In genomic region chr2:3335001-3335400, GRCh38 we compare ENCODE assay signal across 26 cellular contexts.
"Had no signal": no experiment of that assay in that cellular context is flagged by ENCODE, and none has a peak within 500 bp of the region (broad histone marks: within the 10 kb centered on the region; RNA-seq: fewer than 3 reads in every experiment).

No MANE protein-coding gene starts in this region.

- H3K27ac ChIP-seq: adrenal gland had no signal

- H3K4me1 Mint-ChIP-seq: IgD-negative memory B cell, WTC11 had no signal

- H3K9me3 ChIP-seq: adrenal gland had no signal

- H3K4me3 ChIP-seq: adrenal gland had no signal

- H3K27me3 ChIP-seq: adrenal gland had no signal

- DNase-seq: activated CD4-positive, alpha-beta T cell treated with anti-CD3 and anti-CD28 coated beads for 48 hours; activated CD4-positive, alpha-beta T cell treated with anti-CD3 and anti-CD28 coated beads, Interleukin-2, amount 50 U/mL, for 4 hours; activated CD4-positive, CD25-positive, alpha-beta regulatory T cell treated with anti-CD3 and anti-CD28 coated beads, Interleukin-2, amount 50 U/mL, for 72 hours; activated CD8-positive, alpha-beta memory T cell treated with anti-CD3 and anti-CD28 coated beads, Interleukin-2, amount 50 U/mL, for 48 hours; activated CD8-positive, alpha-beta T cell treated with anti-CD3 and anti-CD28 coated beads, Interleukin-2, amount 10 ng/mL, durations not matched to agents 7 days and 5 days; activated naive CD4-positive, alpha-beta T cell treated with anti-CD3 and anti-CD28 coated beads, Interleukin-2, amount 50 U/mL, for 16 hours; activated naive CD8-positive, alpha-beta T cell treated with anti-CD3 and anti-CD28 coated beads, Interleukin-2, amount 10 ng/mL, durations not matched to agents 7 days and 5 days; activated T-cell treated with anti-CD3 and anti-CD28 coated beads, Interleukin-2, amount 50 U/mL, for 1 hour; adrenal gland; anterior cingulate cortex; KG1; NCI-H1105; NCI-H1436; NCI-H1694 treated with DMSO at 0.1 percent for 48 hours; NCI-H2029 treated with DMSO at 0.1 percent for 48 hours; NCI-H345; NCI-H510A; NCI-H526 treated with DMSO at 0.1 percent for 48 hours; NCI-H82; RPMI8226; SHP77 treated with DMSO at 0.1 percent for 48 hours; T-helper 17 cell; T-helper 9 cell had no signal

- H3K27me3 Mint-ChIP-seq: activated naive CD8-positive, alpha-beta T cell treated with anti-CD3 and anti-CD28 coated beads, Interleukin-2, amount 10 ng/mL, durations not matched to agents 7 days and 5 days; IgD-negative memory B cell; T-helper 17 cell had no signal

- H3K27ac Mint-ChIP-seq: activated CD8-positive, alpha-beta T cell treated with anti-CD3 and anti-CD28 coated beads, Interleukin-2, amount 10 ng/mL, durations not matched to agents 7 days and 5 days; activated naive CD8-positive, alpha-beta T cell treated with anti-CD3 and anti-CD28 coated beads, Interleukin-2, amount 10 ng/mL, durations not matched to agents 7 days and 5 days had no signal

- H3K4me3 Mint-ChIP-seq: activated CD8-positive, alpha-beta T cell treated with anti-CD3 and anti-CD28 coated beads, Interleukin-2, amount 10 ng/mL, durations not matched to agents 7 days and 5 days; activated naive CD8-positive, alpha-beta T cell treated with anti-CD3 and anti-CD28 coated beads, Interleukin-2, amount 10 ng/mL, durations not matched to agents 7 days and 5 days; IgD-negative memory B cell; T-helper 17 cell; WTC11 had no signal

- H3K9me3 Mint-ChIP-seq: activated naive CD8-positive, alpha-beta T cell treated with anti-CD3 and anti-CD28 coated beads, Interleukin-2, amount 10 ng/mL, durations not matched to agents 7 days and 5 days had no signal

- ATAC-seq: activated CD8-positive, alpha-beta T cell treated with anti-CD3 and anti-CD28 coated beads, Interleukin-2, amount 10 ng/mL, durations not matched to agents 7 days and 5 days; Panc1; T-helper 17 cell; WTC11 had no signal
